ENCODE assay signal across 23 cellular contexts in genomic region chr20:16968099-16968498, GRCh38.
DNase-seq lines count a peak whose midpoint lies in the region; ATAC-seq and TF ChIP-seq lines count a peak whose summit lies in the region.
"Had no signal": no experiment of that assay in that cellular context is flagged by ENCODE, and none has a peak within 500 bp of the region (broad histone marks: within the 10 kb centered on the region; RNA-seq: fewer than 3 reads in every experiment).

No MANE protein-coding gene starts in this region.

- no peaks in the 10 kb centered on the region for H3K9me3 ChIP-seq in esophagus muscularis mucosa
- H3K9me3 ChIP-seq in suprapubic skin, result no peaks in the 10 kb centered on the region
- H3K9me3 ChIP-seq: A549; BE2C; BLaER1 treated with 17β-estradiol and CSF1 and Interleukin-3, amounts not matched to agents 10 nM and 100 nM; HAP-1 had no signal

- POLR2A ChIA-PET in WTC11 (lab: Charles Lee), result no interaction called here

- no peak overlapping the region for H3K4me3 ChIP-seq in GM23338
- H3K4me3 ChIP-seq in esophagus muscularis mucosa, result no peak overlapping the region
- H3K4me3 ChIP-seq in suprapubic skin, result no peak overlapping the region
- H3K4me3 ChIP-seq: A549; BLaER1 treated with 17β-estradiol and CSF1 and Interleukin-3, amounts not matched to agents 10 nM and 100 nM; GM23248; HAP-1 had no signal

- TF ChIP-seq CTCF in GM23338 (conservative IDR thresholded peaks at IDR 0.05; ENCODE audit: low read depth in 2 of 2) (no peak), WTC11 (IDR thresholded peaks at IDR 0.05) (no peak), esophagus muscularis mucosa (IDR thresholded peaks at IDR 0.05) (no peak), suprapubic skin (IDR thresholded peaks at IDR 0.05) (no peak)

- H3K27ac ChIP-seq in GM23338 (ENCODE audit: low read depth), result no peak overlapping the region
- no peak overlapping the region for H3K27ac ChIP-seq in esophagus muscularis mucosa (replicated peaks in 1 of 4)
- H3K27ac ChIP-seq in suprapubic skin, result no peak overlapping the region
- H3K27ac ChIP-seq: A549; BLaER1 treated with 17β-estradiol and CSF1 and Interleukin-3, amounts not matched to agents 10 nM and 100 nM; GM23248 had no signal

- ATAC-seq in GM23338 (no peak), WTC11 (no peak), GM19397 (IDR thresholded peaks at IDR 0.05; ENCODE audit: unreplicated experiment) (no peak), HG02840 (IDR thresholded peaks at IDR 0.05; ENCODE audit: low FRiP score, unreplicated experiment) (no peak)
- ATAC-seq: A549 had no signal

- no peaks in the 10 kb centered on the region for H3K36me3 ChIP-seq in GM23338 (ENCODE audit: insufficient read depth)
- H3K36me3 ChIP-seq in esophagus muscularis mucosa, result no peaks in the 10 kb centered on the region
- no peaks in the 10 kb centered on the region for H3K36me3 ChIP-seq in suprapubic skin
- H3K36me3 ChIP-seq: BE2C; BLaER1 treated with 17β-estradiol and CSF1 and Interleukin-3, amounts not matched to agents 10 nM and 100 nM; HAP-1 had no signal

- DNase-seq in GM23338 (ENCODE audit: low spot score) (no peak), WTC11 (ENCODE audit: low spot score) (no peak), esophagus muscularis mucosa (ENCODE audit: extremely low spot score) (peak; percentile 68), suprapubic skin (ENCODE audit: low spot score in 2 of 2) (no peak), iPS-NIHi7 (ENCODE audit: extremely low spot score) (no peak)
- DNase-seq: 8988T; ACHN; AML-193; BE2C; Calu3; CD4-positive, alpha-beta T cell; CD8-positive, alpha-beta memory T cell; COR-L47; DMS53; DMS79 treated with DMSO at 0.1 percent for 48 hours; GF-D8; GM23248 had no signal

- TF ChIP-seq EP300 in esophagus muscularis mucosa (IDR thresholded peaks at IDR 0.05), result no peak
- TF ChIP-seq EP300 in suprapubic skin (IDR thresholded peaks at IDR 0.05), result no peak

- H3K79me2 ChIP-seq in GM23338 (replicated peaks; ENCODE audit: insufficient read depth), result no peaks in the 10 kb centered on the region

- no peaks in the 10 kb centered on the region for H4K20me1 ChIP-seq in GM23338 (replicated peaks; ENCODE audit: insufficient read depth)
- H4K20me1 ChIP-seq: BLaER1 treated with 17β-estradiol and CSF1 and Interleukin-3, amounts not matched to agents 10 nM and 100 nM had no signal

- no peaks in the 10 kb centered on the region for H3F3A ChIP-seq in GM23338 (replicated peaks; ENCODE audit: low read depth)

- H3K27me3 ChIP-seq in GM23338 (ENCODE audit: insufficient read depth), result no peaks in the 10 kb centered on the region
- no peaks in the 10 kb centered on the region for H3K27me3 ChIP-seq in esophagus muscularis mucosa
- H3K27me3 ChIP-seq in suprapubic skin, result no peaks in the 10 kb centered on the region
- H3K27me3 ChIP-seq: BLaER1 treated with 17β-estradiol and CSF1 and Interleukin-3, amounts not matched to agents 10 nM and 100 nM had no signal

- H2AFZ ChIP-seq in GM23338, result peak overlapping the region; percentile 39; the same call in 1 of the 2 replicates
- H2AFZ ChIP-seq: GM23248 had no signal

- H3K4me2 ChIP-seq in GM23338, result no peak overlapping the region
- H3K4me2 ChIP-seq: A549; BLaER1 treated with 17β-estradiol and CSF1 and Interleukin-3, amounts not matched to agents 10 nM and 100 nM had no signal

- TF ChIP-seq POLR2A in esophagus muscularis mucosa (IDR thresholded peaks at IDR 0.05; ENCODE audit: low read depth) (no peak), suprapubic skin (IDR thresholded peaks at IDR 0.05) (no peak)

- intact Hi-C loops in esophagus muscularis mucosa (cut with DNase I), result no loop called here

- H3K27me3 Mint-ChIP-seq in GM23338 (ENCODE audit: insufficient read depth, low read depth, poor library complexity) (peaks cover 3% of the 10 kb centered on the region), WTC11 (ENCODE audit: low read depth) (no peaks in the 10 kb centered on the region)
- H3K27me3 Mint-ChIP-seq: CD4-positive, alpha-beta T cell; CD8-positive, alpha-beta memory T cell had no signal

- no peaks in the 10 kb centered on the region for H3K9me3 Mint-ChIP-seq in GM23338
- H3K9me3 Mint-ChIP-seq in WTC11, result peaks cover 19% of the 10 kb centered on the region

- CTCF ChIA-PET in WTC11 (lab: Charles Lee), result no interaction called here

- H3K36me3 Mint-ChIP-seq in GM23338 (ENCODE audit: low read depth) (no peaks in the 10 kb centered on the region), WTC11 (peaks cover 3% of the 10 kb centered on the region; the same call in 1 of the 2 replicates)
- H3K36me3 Mint-ChIP-seq: CD14-positive monocyte; CD8-positive, alpha-beta memory T cell had no signal

- H3K4me1 ChIP-seq in GM23338 (ENCODE audit: insufficient read depth), result peaks cover 6% of the 10 kb centered on the region; the same call in 1 of the 2 replicates
- H3K4me1 ChIP-seq in esophagus muscularis mucosa, result no peaks in the 10 kb centered on the region
- H3K4me1 ChIP-seq in suprapubic skin, result no peaks in the 10 kb centered on the region
- H3K4me1 ChIP-seq: A549; BE2C; BLaER1 treated with 17β-estradiol and CSF1 and Interleukin-3, amounts not matched to agents 10 nM and 100 nM; HAP-1 had no signal

- H3K4me1 Mint-ChIP-seq in GM23338 (peaks cover 5% of the 10 kb centered on the region; the same call in 2 of the 3 replicates), WTC11 (peaks cover 16% of the 10 kb centered on the region)
- H3K4me1 Mint-ChIP-seq: CD14-positive monocyte; CD8-positive, alpha-beta memory T cell had no signal

- no peak overlapping the region for H3K27ac Mint-ChIP-seq in GM23338
- H3K27ac Mint-ChIP-seq in WTC11, result no peak overlapping the region
- H3K27ac Mint-ChIP-seq: CD14-positive monocyte; CD4-positive, alpha-beta T cell; CD8-positive, alpha-beta memory T cell had no signal

- peaks cover 8% of the 10 kb centered on the region; the same call in 1 of the 2 replicates for H3K9me2 ChIP-seq in GM23338 (ENCODE audit: insufficient read depth)

- whole genome bisulfite sequencing in esophagus muscularis mucosa, result 72% methylated on average over 3 of the region's 3 CpGs
- WGBS in suprapubic skin, result 65% methylated on average over 3 of the region's 3 CpGs

- no peak overlapping the region for H3K4me3 Mint-ChIP-seq in GM23338
- no peak overlapping the region for H3K4me3 Mint-ChIP-seq in WTC11
- H3K4me3 Mint-ChIP-seq: CD14-positive monocyte; CD4-positive, alpha-beta T cell; CD8-positive, alpha-beta memory T cell had no signal

TF ChIP-seq in GM23338, 12 proteins besides CTCF, POLR2A, EP300 and RAD21 (continues in another document):
- TF ChIP-seq NANOG (IDR thresholded peaks at IDR 0.05; ENCODE audit: borderline replicate concordance), result no peak
- no peak for TF ChIP-seq CREB1 (CRISPR knock-in tag; IDR thresholded peaks at IDR 0.05; ENCODE audit: low read depth)
- no peak for TF ChIP-seq ZNF331 (CRISPR knock-in tag; IDR thresholded peaks at IDR 0.05; ENCODE audit: low read depth)
- TF ChIP-seq ZNF114 (CRISPR knock-in tag; IDR thresholded peaks at IDR 0.05), result no peak
- no peak for TF ChIP-seq JUNB (IDR thresholded peaks at IDR 0.05; ENCODE audit: unreplicated experiment)
- TF ChIP-seq ETS1 (IDR thresholded peaks at IDR 0.05), result no peak
- TF ChIP-seq POLR2AphosphoS5 (IDR thresholded peaks at IDR 0.05; ENCODE audit: low read depth), result no peak

TF ChIP-seq in WTC11, 78 proteins besides CTCF, POLR2A, EP300 and RAD21:
- 0 out of 2 replicates have a peak, but pooled peaks have one; percentile 52 for TF ChIP-seq USF2 (CRISPR knock-in tag; IDR thresholded peaks at IDR 0.05)
- no peak for TF ChIP-seq ZNF219 (CRISPR knock-in tag; IDR thresholded peaks at IDR 0.05; ENCODE audit: borderline replicate concordance)
- peak; percentile 35; the same call in 1 of the 2 replicates for TF ChIP-seq USF1 (CRISPR knock-in tag; IDR thresholded peaks at IDR 0.05)
